ENCODE assay signal across 18 cellular contexts in the genomic region with DNA sequence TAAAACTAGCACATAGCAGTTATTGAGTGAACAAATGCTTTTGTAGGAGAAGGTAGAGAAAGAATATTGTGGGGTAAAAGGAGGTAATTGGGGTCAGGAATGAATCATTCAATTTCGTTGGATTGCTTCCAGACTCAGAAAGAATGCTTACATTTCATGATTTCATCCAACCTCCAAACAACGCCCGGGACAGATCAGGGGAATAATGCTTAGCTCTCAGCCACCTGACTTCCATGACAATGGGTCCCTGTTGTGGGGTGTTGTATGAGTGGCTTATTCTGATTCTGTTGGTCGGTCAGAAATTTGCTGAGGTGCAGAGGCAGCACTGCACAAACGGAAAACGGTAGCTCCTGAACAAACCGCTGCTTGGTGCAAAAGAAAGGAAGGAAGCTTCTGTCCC. TPM values are rescaled to one million over a fixed set of nuclear protein-coding genes. Genes with fewer than 3 reads are reported as not detected.
A peak's percentile ranks its signal among the peaks of the same experiment; 100 is the strongest.
DNase-seq lines count a peak whose midpoint lies in the region; ATAC-seq and TF ChIP-seq lines count a peak whose summit lies in the region.
"Had no signal": no experiment of that assay in that cellular context is flagged by ENCODE, and none has a peak within 500 bp of the region (broad histone marks: within the 10 kb centered on the region; RNA-seq: fewer than 3 reads in every experiment).

No MANE protein-coding gene starts in this region.

- H3K9me3 ChIP-seq in DOHH2 (ENCODE audit: control insufficient read depth, insufficient read depth, low read length) (peaks cover 8% of the 10 kb centered on the region; the same call in 1 of the 2 replicates), IMR-90 (ENCODE audit: control insufficient read depth, insufficient read depth, low read length) (no peaks in the 10 kb centered on the region), tibial artery (no peaks in the 10 kb centered on the region)
- H3K9me3 ChIP-seq: thyroid gland had no signal

- no peak overlapping the region for H2AK5ac ChIP-seq in IMR-90 (ENCODE audit: low read depth, low read length)

- H3K27me3 ChIP-seq in DOHH2 (ENCODE audit: control insufficient read depth, low read length) (no peaks in the 10 kb centered on the region), IMR-90 (ENCODE audit: control insufficient read depth, insufficient read depth, low read length) (no peaks in the 10 kb centered on the region; the same call in 1 of the 2 replicates), tibial artery (no peaks in the 10 kb centered on the region)
- H3K27me3 ChIP-seq: heart right ventricle, thyroid gland had no signal

- peaks cover 2% of the 10 kb centered on the region for H3K27me3 Mint-ChIP-seq in activated CD8-positive, alpha-beta T cell treated with anti-CD3 and anti-CD28 coated beads, Interleukin-2, amount 10 ng/mL, durations not matched to agents 7 days and 5 days (ENCODE audit: low read depth)

- ATAC-seq in IMR-90 (ENCODE audit: low read depth) (no peak; the same call in 1 of the 2 replicates), GM18867 (IDR thresholded peaks at IDR 0.05; ENCODE audit: unreplicated experiment) (no peak)
- no peak for ATAC-seq in activated CD8-positive, alpha-beta T cell treated with anti-CD3 and anti-CD28 coated beads, Interleukin-2, amount 10 ng/mL, durations not matched to agents 7 days and 5 days
- ATAC-seq: heart right ventricle, left ventricle myocardium superior had no signal

- H3K4me3 ChIP-seq in DOHH2 (ENCODE audit: low read length) (0 out of 2 replicates have a peak overlapping the region, but pooled peaks have one; percentile 15), IMR-90 (ENCODE audit: insufficient read depth, low read depth, low read length) (no peak overlapping the region), tibial artery (no peak overlapping the region)
- H3K4me3 ChIP-seq: heart right ventricle, smooth muscle cell, thyroid gland had no signal

- POLR2A ChIA-PET in IMR-90 (lab: Charles Lee; ENCODE audit: unreplicated experiment): interaction anchor here (0.6 kb wide), 1 partner anchor 51 kb away, joined by 3 read pairs; a partner anchor contains a TSS
- POLR2A ChIA-PET in activated CD8-positive, alpha-beta T cell treated with anti-CD3 and anti-CD28 coated beads, Interleukin-2, amount 10 ng/mL, durations not matched to agents 7 days and 5 days (lab: Charles Lee): interaction anchor here (1.0 kb wide), 1 partner anchor 23 kb away, joined by 3 read pairs; no protein-coding TSS in a partner anchor

- no peak overlapping the region; the same call in 1 of the 2 replicates for H3K23ac ChIP-seq in IMR-90 (ENCODE audit: low read depth, low read length)

- H3K18ac ChIP-seq in IMR-90 (ENCODE audit: low read depth, low read length): no peak overlapping the region

- no peak overlapping the region for H4K8ac ChIP-seq in IMR-90 (ENCODE audit: low read depth in 2 of 2, low read length in 2 of 2)

- H2BK15ac ChIP-seq in IMR-90 (ENCODE audit: low read depth, low read length): no peak overlapping the region

- H4K91ac ChIP-seq in IMR-90 (ENCODE audit: insufficient read depth, low read depth, low read length): no peak overlapping the region

- H3F3A ChIP-seq in DOHH2 (ENCODE audit: control insufficient read depth, insufficient read depth): peaks cover 32% of the 10 kb centered on the region

- CTCF ChIA-PET in IMR-90 (lab: Yijun Ruan, JAX): interaction anchor here (0.6 kb wide), 1 partner anchor 15 kb away, joined by 3 read pairs; no protein-coding TSS in a partner anchor
- CTCF ChIA-PET in activated CD8-positive, alpha-beta T cell treated with anti-CD3 and anti-CD28 coated beads, Interleukin-2, amount 10 ng/mL, durations not matched to agents 7 days and 5 days (lab: Charles Lee): interaction anchor here (1.0 to 2.8 kb wide), 5 partner anchors 15 to 158 kb away, joined by 3 to 18 read pairs (median 4); a partner anchor contains a TSS

- TF ChIP-seq POLR2A in IMR-90 (IDR thresholded peaks at IDR 0.05; ENCODE audit: low read depth, low read length): no peak

- H3K4ac ChIP-seq in IMR-90 (ENCODE audit: low read depth, low read length): no peak overlapping the region

- H3K4me1 Mint-ChIP-seq in activated CD8-positive, alpha-beta T cell treated with anti-CD3 and anti-CD28 coated beads, Interleukin-2, amount 10 ng/mL, durations not matched to agents 7 days and 5 days (ENCODE audit: low read depth): peaks cover 33% of the 10 kb centered on the region

- H3K36me3 Mint-ChIP-seq in activated CD8-positive, alpha-beta T cell treated with anti-CD3 and anti-CD28 coated beads, Interleukin-2, amount 10 ng/mL, durations not matched to agents 7 days and 5 days (ENCODE audit: low read depth): peaks cover 8% of the 10 kb centered on the region

- H3K27ac ChIP-seq in DOHH2 (ENCODE audit: low read depth, low read length) (no peak overlapping the region), IMR-90 (ENCODE audit: insufficient read depth, low read length) (no peak overlapping the region), tibial artery (no peak overlapping the region)
- H3K27ac ChIP-seq: heart right ventricle, thyroid gland had no signal

- TF ChIP-seq CTCF in DOHH2 (IDR thresholded peaks at IDR 0.05; ENCODE audit: low read depth, low read length, poor library complexity, severe bottlenecking) (no peak), IMR-90 (conservative IDR thresholded peaks at IDR 0.05; ENCODE audit: low read depth, low read length) (no peak), tibial artery (IDR thresholded peaks at IDR 0.05) (no peak)

- H3K4me3 Mint-ChIP-seq in activated CD8-positive, alpha-beta T cell treated with anti-CD3 and anti-CD28 coated beads, Interleukin-2, amount 10 ng/mL, durations not matched to agents 7 days and 5 days: no peak overlapping the region
- H3K4me3 Mint-ChIP-seq: neural crest cell had no signal

- in situ Hi-C loops in IMR-90 (cut with MboI; ENCODE audit: low sequenced_read_pairs): no loop called here

- H3K9me1 ChIP-seq in IMR-90 (ENCODE audit: insufficient read depth, low read length): peaks cover 4% of the 10 kb centered on the region

- no peak overlapping the region for H2BK120ac ChIP-seq in IMR-90 (ENCODE audit: low read depth, low read length)

- intact Hi-C loops in IMR-90 (cut with micrococcal nuclease) (no loop called here), tibial artery (cut with DNase I; ENCODE audit: low total_unique reads) (loop anchor here (5.0 kb wide), 1 partner anchor 1155 kb away; no protein-coding TSS in a partner anchor)

- H2AFZ ChIP-seq in IMR-90 (replicated peaks; ENCODE audit: low read length, poor library complexity): peak overlapping the region; percentile 54

- H3K14ac ChIP-seq in IMR-90 (replicated peaks; ENCODE audit: low read depth, low read length): no peak overlapping the region; the same call in 1 of the 2 replicates

- H3K56ac ChIP-seq in IMR-90 (ENCODE audit: extremely low read depth, insufficient read depth, low read length): no peak overlapping the region

- no peak overlapping the region for H2BK5ac ChIP-seq in IMR-90 (ENCODE audit: low read depth, low read length, poor library complexity, severe bottlenecking)

- H3K9me3 Mint-ChIP-seq in activated CD8-positive, alpha-beta T cell treated with anti-CD3 and anti-CD28 coated beads, Interleukin-2, amount 10 ng/mL, durations not matched to agents 7 days and 5 days (ENCODE audit: insufficient read depth): peaks cover 15% of the 10 kb centered on the region

- dilution Hi-C loops in IMR-90 (cut with HindIII; ENCODE audit: low sequenced_read_pairs, unreplicated experiment): no loop called here

- DNase-seq in IMR-90: peak; percentile 48
- DNase-seq in amniotic epithelial cell (ENCODE audit: low read depth): peak; percentile 43
- DNase-seq in foreskin melanocyte: peak; percentile 72
- no peak for DNase-seq in activated CD8-positive, alpha-beta T cell treated with anti-CD3 and anti-CD28 coated beads, Interleukin-2, amount 10 ng/mL, durations not matched to agents 7 days and 5 days
- DNase-seq in tibial artery: no peak
- DNase-seq in NCI-H510A treated with DMSO at 0.1 percent for 48 hours (lab: John Stamatoyannopoulos, UW): no peak
- DNase-seq: activated CD4-positive, alpha-beta T cell treated with anti-CD3 and anti-CD28 coated beads, Interleukin-2, amount 50 U/mL, for 1 hour; activated naive CD4-positive, alpha-beta T cell treated with Interleukin-2 at 50 U/mL for 16 hours; heart right ventricle; Kasumi-1; left ventricle myocardium superior; NCI-H2029 treated with DMSO at 0.1 percent for 48 hours; SW 1271; thyroid gland had no signal

- no CpG with 5 or more reads among the region's 7 CpGs for WGBS in IMR-90 (ENCODE audit: extremely low coverage in 2 of 2, insufficient read length in 1 of 2), 2 experiments

- no peaks in the 10 kb centered on the region for H3K79me1 ChIP-seq in IMR-90 (ENCODE audit: low read depth in 1 of 2, low read length in 2 of 2)

- H2BK20ac ChIP-seq in IMR-90 (ENCODE audit: low read depth, low read length): no peak overlapping the region

- peak overlapping the region; percentile 57 for H2AK9ac ChIP-seq in IMR-90 (replicated peaks; ENCODE audit: low read depth, low read length, poor library complexity)

- H3K9ac ChIP-seq in IMR-90 (ENCODE audit: low read depth, low read length): no peak overlapping the region

- H3K9me2 ChIP-seq in DOHH2 (replicated peaks; ENCODE audit: control insufficient read depth, low read length): no peaks in the 10 kb centered on the region

- TF ChIP-seq RAD21 in IMR-90 (IDR thresholded peaks at IDR 0.05; ENCODE audit: low read length): no peak

- BruUV-seq in IMR-90 (replicated peaks; lab: Mats Ljungman, UMichigan): no TSS peak

- H3K79me2 ChIP-seq in DOHH2 (ENCODE audit: control insufficient read depth, low read length): no peaks in the 10 kb centered on the region

- H4K20me1 ChIP-seq in DOHH2 (ENCODE audit: control insufficient read depth, insufficient read depth, low read depth, low read length) (no peaks in the 10 kb centered on the region), IMR-90 (ENCODE audit: insufficient read depth, low read length) (no peaks in the 10 kb centered on the region)

- H3K4me1 ChIP-seq in DOHH2 (ENCODE audit: control insufficient read depth, low read length) (peaks cover 76% of the 10 kb centered on the region), IMR-90 (ENCODE audit: control insufficient read depth, insufficient read depth, low read length) (peaks cover 3% of the 10 kb centered on the region; the same call in 1 of the 2 replicates), tibial artery (peaks cover 0 to 16% (median 0%) of the 10 kb centered on the region in 4 donors)
- H3K4me1 ChIP-seq: thyroid gland had no signal

- H4K5ac ChIP-seq in IMR-90 (ENCODE audit: low read depth, low read length): no peak overlapping the region

- H3K27ac Mint-ChIP-seq in activated CD8-positive, alpha-beta T cell treated with anti-CD3 and anti-CD28 coated beads, Interleukin-2, amount 10 ng/mL, durations not matched to agents 7 days and 5 days: no peak overlapping the region

- H3K4me2 ChIP-seq in DOHH2 (ENCODE audit: low read length) (peak overlapping the region; percentile 34), IMR-90 (ENCODE audit: low read depth, low read length) (no peak overlapping the region)
- H3K4me2 ChIP-seq: smooth muscle cell had no signal

- 0 out of 2 replicates have a peak, but pooled peaks cover 3% of the 10 kb centered on the region for H3K36me3 ChIP-seq in DOHH2 (ENCODE audit: control insufficient read depth, low read length)
- no peaks in the 10 kb centered on the region for H3K36me3 ChIP-seq in IMR-90 (ENCODE audit: control insufficient read depth, insufficient read depth, low read length)
- H3K36me3 ChIP-seq in tibial artery: no peaks in the 10 kb centered on the region
- H3K36me3 ChIP-seq: heart right ventricle, thyroid gland had no signal

RNA-seq across cellular contexts. Expression of a gene that starts 24.0 kb away (rescaled TPM):
- 29.6 and 35.3 TPM in 2 replicates for total RNA-seq in IMR-90 (2012; rRNA removed)
- polyA plus RNA-seq in IMR-90 (2012; rRNA removed): 16.3 and 19.0 TPM in 2 replicates
- polyA plus RNA-seq in IMR-90 (2012; cell fraction: cytosol; rRNA removed): 4.7 and 7.0 TPM in 2 replicates
- polyA plus RNA-seq in IMR-90 (2012; cell fraction: nucleus; rRNA removed; ENCODE audit: low replicate concordance): 3.1 and 20.5 TPM in 2 replicates
- total RNA-seq in activated CD8-positive, alpha-beta T cell treated with anti-CD3 and anti-CD28 coated beads, Interleukin-2, amount 10 ng/mL, durations not matched to agents 7 days and 5 days: 10 to 100 TPM; 15.9 to 17.6 TPM

RNA-seq across cellular contexts. Expression of a gene that starts 50.7 kb away (rescaled TPM):
- 5.4 and 5.8 TPM in 2 replicates for total RNA-seq in IMR-90 (2012; rRNA removed)
- polyA plus RNA-seq in IMR-90 (2012; rRNA removed): 38.4 and 42.5 TPM in 2 replicates
- polyA plus RNA-seq in IMR-90 (2012; cell fraction: cytosol; rRNA removed): 32.2 and 47.6 TPM in 2 replicates
- 21.0 and 35.9 TPM in 2 replicates for polyA plus RNA-seq in IMR-90 (2012; cell fraction: nucleus; rRNA removed; ENCODE audit: low replicate concordance)
- total RNA-seq in activated CD8-positive, alpha-beta T cell treated with anti-CD3 and anti-CD28 coated beads, Interleukin-2, amount 10 ng/mL, durations not matched to agents 7 days and 5 days: 10 to 100 TPM; 14.2 to 14.7 TPM

Comparison
In these comparisons a context has a peak if more than half of its experiments do, and no peak if none do; other contexts are left out.
1. DNase-seq: peak in IMR-90 (single experiment), amniotic epithelial cell (single experiment) and foreskin melanocyte (single experiment); none in activated CD8-positive, alpha-beta T cell treated with anti-CD3 and anti-CD28 coated beads, Interleukin-2, amount 10 ng/mL, durations not matched to agents 7 days and 5 days (single experiment), tibial artery (0 of 2) and NCI-H510A treated with DMSO at 0.1 percent for 48 hours (single experiment).